In genomic region chr12:26939953-26940352, GRCh38 we compare ENCODE assay signal across 8 cellular contexts. TPM values are rescaled to one million over a fixed set of nuclear protein-coding genes. Genes with fewer than 3 reads are reported as not detected.
A peak's percentile ranks its signal among the peaks of the same experiment; 100 is the strongest.
DNase-seq lines count a peak whose midpoint lies in the region; ATAC-seq and TF ChIP-seq lines count a peak whose summit lies in the region.

No MANE protein-coding gene starts in this region.

- DNase-seq in right atrium auricular region (ENCODE audit: low spot score) (no peak), left cardiac atrium (no peak), lower lobe of right lung (no peak), aorta (no peak), iPS-NIHi11 (ENCODE audit: low spot score) (no peak), caudate nucleus (lab: John Stamatoyannopoulos, UW) (no peak), amygdala (lab: John Stamatoyannopoulos, UW) (no peak)

- H3K27ac ChIP-seq in right atrium auricular region: no peak overlapping the region
- H3K27ac ChIP-seq in lower lobe of right lung: peak overlapping the region; percentile 15
- no peak overlapping the region for H3K27ac ChIP-seq in aorta (ENCODE audit: low read depth in 1 of 2, low read length in 2 of 2)
- no peak overlapping the region for H3K27ac ChIP-seq in caudate nucleus (ENCODE audit: low read depth, low read length)

- H3K27me3 Mint-ChIP-seq in activated T-helper 17 cell treated with anti-CD3 and anti-CD28 coated beads, Interleukin-2, amount 50 U/mL, for 72 hours: no peaks in the 10 kb centered on the region

- H3K4me1 ChIP-seq in right atrium auricular region (peaks cover 0 to 55% of the 10 kb centered on the region in 2 donors), lower lobe of right lung (peaks cover 57% of the 10 kb centered on the region), aorta (ENCODE audit: control insufficient read depth in 1 of 2, insufficient read depth in 2 of 2, low read length in 2 of 2) (no peaks in the 10 kb centered on the region)

- H3K9me3 ChIP-seq in right atrium auricular region (peaks cover 0 to 8% of the 10 kb centered on the region in 2 donors), lower lobe of right lung (no peaks in the 10 kb centered on the region), aorta (ENCODE audit: control insufficient read depth, low read length) (no peaks in the 10 kb centered on the region)

- no peak for ATAC-seq in left cardiac atrium
- no peak for ATAC-seq in activated T-helper 17 cell treated with anti-CD3 and anti-CD28 coated beads, Interleukin-2, amount 50 U/mL, for 72 hours (replicated peaks)
- ATAC-seq in lower lobe of right lung: no peak
- ATAC-seq in aorta (ENCODE audit: low FRiP score): no peak

- no peaks in the 10 kb centered on the region for H3K9me3 Mint-ChIP-seq in activated T-helper 17 cell treated with anti-CD3 and anti-CD28 coated beads, Interleukin-2, amount 50 U/mL, for 72 hours

- peaks cover 37% of the 10 kb centered on the region for H3K4me1 Mint-ChIP-seq in activated T-helper 17 cell treated with anti-CD3 and anti-CD28 coated beads, Interleukin-2, amount 50 U/mL, for 72 hours

- H3K27ac Mint-ChIP-seq in activated T-helper 17 cell treated with anti-CD3 and anti-CD28 coated beads, Interleukin-2, amount 50 U/mL, for 72 hours: peak overlapping the region; percentile 87

- H3K27me3 ChIP-seq in right atrium auricular region (no peaks in the 10 kb centered on the region), lower lobe of right lung (ENCODE audit: low read depth) (no peaks in the 10 kb centered on the region), aorta (ENCODE audit: control insufficient read depth in 1 of 2, insufficient read depth in 2 of 2, low read length in 1 of 2) (no peaks in the 10 kb centered on the region)

- TF ChIP-seq CTCF in right atrium auricular region (IDR thresholded peaks at IDR 0.05) (no peak), lower lobe of right lung (IDR thresholded peaks at IDR 0.05) (no peak)

- no peaks in the 10 kb centered on the region for H3K36me3 ChIP-seq in right atrium auricular region
- H3K36me3 ChIP-seq in lower lobe of right lung: no peaks in the 10 kb centered on the region
- no peaks in the 10 kb centered on the region for H3K36me3 ChIP-seq in aorta (ENCODE audit: control insufficient read depth in 1 of 2, insufficient read depth in 2 of 2, low read length in 1 of 2)

- 10 to 19% methylated on average over 1 of the region's 1 CpG for WGBS in aorta, 2 donors

- H3K4me3 ChIP-seq in right atrium auricular region: peak overlapping the region; percentile 85 to 97
- H3K4me3 ChIP-seq in lower lobe of right lung: peak overlapping the region; percentile 82
- peak overlapping the region; percentile 61 to 96 for H3K4me3 ChIP-seq in aorta (ENCODE audit: low read length in 2 of 2)

- H3K4me3 Mint-ChIP-seq in activated T-helper 17 cell treated with anti-CD3 and anti-CD28 coated beads, Interleukin-2, amount 50 U/mL, for 72 hours: peak overlapping the region; percentile 91

- peaks cover 72% of the 10 kb centered on the region for H3K36me3 Mint-ChIP-seq in activated T-helper 17 cell treated with anti-CD3 and anti-CD28 coated beads, Interleukin-2, amount 50 U/mL, for 72 hours (ENCODE audit: low read depth)

- intact Hi-C loops in left cardiac atrium (cut with DNase I) (no loop called here), lower lobe of right lung (cut with DNase I) (loop anchor here (10.0 kb wide), 1 partner anchor 75 kb away; the partner anchor contains the start of gene TM7SF3), aorta (cut with DNase I) (loop anchor here (5.0 kb wide), 1 partner anchor 72 kb away; the partner anchor contains the start of gene TM7SF3 (in 2 of the 2))

RNA-seq across cellular contexts. Expression of gene FGFR1OP2, which starts 1.7 kb away (rescaled TPM):
- total RNA-seq in right atrium auricular region (10 to 100 TPM; 52.0 to 60.2 TPM), left cardiac atrium (10 to 100 TPM; 36.3 to 41.1 TPM), lower lobe of right lung (55.2 TPM), aorta (10 to 100 TPM; 55.2 to 67.4 TPM)
- total RNA-seq in activated T-helper 17 cell treated with anti-CD3 and anti-CD28 coated beads, Interleukin-2, amount 50 U/mL, for 72 hours: 10 to 100 TPM; 51.3 to 77.4 TPM
- polyA plus RNA-seq in aorta: 10 to 100 TPM; 31.4 to 60.5 TPM

RNA-seq across cellular contexts. Expression of gene INTS13, which starts 2.2 kb away (rescaled TPM):
- 10 to 100 TPM; 16.4 to 27.0 TPM for total RNA-seq in right atrium auricular region
- 10 to 100 TPM; 14.6 to 18.6 TPM for total RNA-seq in left cardiac atrium
- 100 to 1,000 TPM in 1 of 2 donors, 10 to 100 TPM in 1; 64.1 to 101 TPM for total RNA-seq in activated T-helper 17 cell treated with anti-CD3 and anti-CD28 coated beads, Interleukin-2, amount 50 U/mL, for 72 hours
- 14.1 TPM for total RNA-seq in lower lobe of right lung
- total RNA-seq in aorta: 10 to 100 TPM; 15.1 to 19.2 TPM
- polyA plus RNA-seq in aorta: 10 to 100 TPM in 1 of 2 donors, 1 to 10 TPM in 1; 9.5 to 12.8 TPM

Comparison
In these comparisons a context has a peak if more than half of its experiments do, and no peak if none do; other contexts are left out.
1. intact Hi-C loops: an anchor here in lower lobe of right lung (10.0 kb wide) and aorta (5.0 kb wide); none called in left cardiac atrium.